In the genomic region with DNA sequence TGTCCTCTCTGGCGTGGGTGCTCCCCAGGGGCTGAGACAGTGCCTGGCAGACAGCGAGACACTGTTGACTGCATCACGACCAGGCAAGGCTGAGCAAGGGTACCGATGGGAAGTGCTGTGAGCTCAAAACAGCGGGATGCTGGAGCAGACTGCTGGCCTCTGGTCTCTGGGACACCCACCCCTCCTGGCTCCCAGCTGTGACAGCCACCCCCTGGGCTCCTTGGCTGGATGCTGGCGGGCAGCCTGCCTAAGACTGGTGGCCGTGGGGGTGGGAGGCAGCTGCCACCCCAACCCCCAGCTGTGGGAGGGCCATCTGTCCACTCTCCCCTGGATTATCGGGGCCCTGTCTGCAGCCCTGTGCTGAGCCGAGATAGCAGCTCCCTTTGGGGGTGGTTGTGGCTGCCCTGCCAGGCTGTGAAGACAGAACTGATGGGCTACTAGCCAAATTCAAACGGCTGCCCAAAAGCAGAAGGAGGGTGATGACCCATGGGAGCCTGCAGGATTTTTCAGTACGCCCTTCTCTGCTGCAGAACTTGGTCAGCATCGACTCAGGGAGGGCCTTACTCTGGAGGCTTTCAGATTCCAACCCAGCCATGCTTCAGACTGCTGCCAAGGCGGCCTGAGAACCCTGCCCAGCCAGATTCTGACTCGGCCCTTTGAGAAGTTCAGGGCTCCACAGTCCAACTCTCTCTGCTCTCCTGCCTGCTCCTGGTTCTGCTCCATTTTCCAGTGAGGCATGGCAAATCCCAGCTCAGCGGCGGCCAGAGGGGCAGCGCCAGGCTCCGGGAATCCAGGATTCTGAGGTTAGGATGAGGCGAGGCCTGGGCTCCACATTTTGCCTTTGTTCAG, we compare ENCODE assay signal across 10 cellular contexts.
DNase-seq lines count a peak whose midpoint lies in the region; ATAC-seq and TF ChIP-seq lines count a peak whose summit lies in the region.
"Had no signal": no experiment of that assay in that cellular context is flagged by ENCODE, and none has a peak within 500 bp of the region (broad histone marks: within the 10 kb centered on the region; RNA-seq: fewer than 3 reads in every experiment).

No MANE protein-coding gene starts in this region.

- H3K4me3 Mint-ChIP-seq in neural crest cell: no peak overlapping the region
- H3K4me3 Mint-ChIP-seq: stimulated activated naive CD8-positive, alpha-beta T cell treated with anti-CD3 and anti-CD28 coated beads, Interleukin-15, amount 100 ng/mL, for 72 hours had no signal

- H3K27me3 Mint-ChIP-seq in neural crest cell (ENCODE audit: low read depth): no peaks in the 10 kb centered on the region
- H3K27me3 Mint-ChIP-seq: stimulated activated naive CD8-positive, alpha-beta T cell treated with anti-CD3 and anti-CD28 coated beads, Interleukin-15, amount 100 ng/mL, for 72 hours had no signal

- intact Hi-C loops in Right ventricle myocardium inferior (cut with DNase I) (loop anchor here (2.0 to 5.0 kb wide), 2 partner anchors 18 to 44 kb away; no protein-coding TSS in a partner anchor), cardiac septum (cut with DNase I) (loop anchor here (5.0 kb wide), 1 partner anchor 49 kb away; no protein-coding TSS in a partner anchor)

- TF ChIP-seq CTCF in fibroblast of mammary gland (conservative IDR thresholded peaks at IDR 0.05; ENCODE audit: control insufficient read depth, insufficient read depth, low read depth, low read length): no peak
- TF ChIP-seq CTCF in neural crest cell (conservative IDR thresholded peaks at IDR 0.05): no peak

- H3K4me3 ChIP-seq in fibroblast of mammary gland (ENCODE audit: control insufficient read depth, low read depth, low read length): no peak overlapping the region
- H3K4me3 ChIP-seq: A549 had no signal

- H3K9me3 Mint-ChIP-seq in neural crest cell: no peaks in the 10 kb centered on the region
- H3K9me3 Mint-ChIP-seq: stimulated activated naive CD8-positive, alpha-beta T cell treated with anti-CD3 and anti-CD28 coated beads, Interleukin-15, amount 100 ng/mL, for 72 hours had no signal

- ATAC-seq in Right ventricle myocardium inferior (peak; percentile 64), GM21737 (IDR thresholded peaks at IDR 0.05; ENCODE audit: unreplicated experiment) (no peak), GM18858 (IDR thresholded peaks at IDR 0.05; ENCODE audit: unreplicated experiment) (no peak)
- ATAC-seq: A549 had no signal

- peak overlapping the region; percentile 35 for H3K27ac Mint-ChIP-seq in neural crest cell (ENCODE audit: unreplicated experiment)
- H3K27ac Mint-ChIP-seq: stimulated activated naive CD8-positive, alpha-beta T cell treated with anti-CD3 and anti-CD28 coated beads, Interleukin-15, amount 100 ng/mL, for 72 hours had no signal

- no peaks in the 10 kb centered on the region for H3K36me3 Mint-ChIP-seq in neural crest cell (ENCODE audit: low read depth)

- DNase-seq in Right ventricle myocardium inferior (ENCODE audit: missing footprints) (peak; percentile 88), cardiac septum (ENCODE audit: low spot score) (no peak), fibroblast of mammary gland (ENCODE audit: low read depth) (peak; percentile 83), neural crest cell (ENCODE audit: low read depth, low spot score) (no peak), retina (no peak)
- no peak for DNase-seq in activated CD4-positive, alpha-beta T cell treated with anti-CD3 and anti-CD28 coated beads for 1 hour
- DNase-seq: stimulated activated naive CD8-positive, alpha-beta T cell treated with anti-CD3 and anti-CD28 coated beads, Interleukin-15, amount 100 ng/mL, for 72 hours had no signal

- peaks cover 9% of the 10 kb centered on the region for H3K4me1 Mint-ChIP-seq in neural crest cell
- H3K4me1 Mint-ChIP-seq: stimulated activated naive CD8-positive, alpha-beta T cell treated with anti-CD3 and anti-CD28 coated beads, Interleukin-15, amount 100 ng/mL, for 72 hours had no signal

Comparison
In these comparisons a context has a peak if more than half of its experiments do, and no peak if none do; other contexts are left out.
1. DNase-seq: peak in Right ventricle myocardium inferior (single experiment) and fibroblast of mammary gland (single experiment); none in cardiac septum (single experiment), neural crest cell (single experiment), activated CD4-positive, alpha-beta T cell treated with anti-CD3 and anti-CD28 coated beads for 1 hour (single experiment) and retina (single experiment).